In genomic region chr22:45805413-45805812, GRCh38 we compare ENCODE assay signal across 16 cellular contexts.
DNase-seq lines count a peak whose midpoint lies in the region; TF ChIP-seq lines count a peak whose summit lies in the region.
"Had no signal": no experiment of that assay in that cellular context is flagged by ENCODE, and none has a peak within 500 bp of the region (broad histone marks: within the 10 kb centered on the region; RNA-seq: fewer than 3 reads in every experiment).

No MANE protein-coding gene starts in this region.

- peak overlapping the region; percentile 53 for H3K4me2 ChIP-seq in GM23248 (ENCODE audit: unreplicated experiment)

- H2AFZ ChIP-seq in GM23248 = no peak overlapping the region

- peak overlapping the region; percentile 78 for H3K27ac ChIP-seq in GM23248
- peak overlapping the region; percentile 69 for H3K27ac ChIP-seq in SJSA1
- peak overlapping the region; percentile 40 to 75 (median 61) for H3K27ac ChIP-seq in esophagus squamous epithelium
- peak overlapping the region; percentile 67 for H3K27ac ChIP-seq in rectal smooth muscle tissue (ENCODE audit: low read depth, low read length)
- H3K27ac ChIP-seq: upper lobe of left lung had no signal

- H3K79me2 ChIP-seq in GM23248 (ENCODE audit: insufficient read depth) = peaks cover 54% of the 10 kb centered on the region

- H3K27me3 ChIP-seq in GM23248 (replicated peaks; ENCODE audit: insufficient read depth) (no peaks in the 10 kb centered on the region), SJSA1 (replicated peaks) (no peaks in the 10 kb centered on the region), esophagus squamous epithelium (no peaks in the 10 kb centered on the region), rectal smooth muscle tissue (ENCODE audit: control insufficient read depth, insufficient read depth, low read length) (no peaks in the 10 kb centered on the region)
- H3K27me3 ChIP-seq: upper lobe of left lung had no signal

- no peaks in the 10 kb centered on the region for H3K9me3 ChIP-seq in GM23248 (ENCODE audit: low read depth)
- no peaks in the 10 kb centered on the region for H3K9me3 ChIP-seq in SJSA1 (replicated peaks)
- H3K9me3 ChIP-seq in esophagus squamous epithelium = no peaks in the 10 kb centered on the region
- H3K9me3 ChIP-seq: upper lobe of left lung had no signal

- H3F3A ChIP-seq in GM23248 (ENCODE audit: insufficient read depth) = peaks cover 37% of the 10 kb centered on the region

- TF ChIP-seq CTCF in esophagus squamous epithelium (IDR thresholded peaks at IDR 0.05) = no peak

- peak overlapping the region; percentile 17; the same call in 1 of the 2 replicates for H3K9ac ChIP-seq in GM23248
- no peak overlapping the region for H3K9ac ChIP-seq in rectal smooth muscle tissue (ENCODE audit: low read length)

- WGBS in GM23248 (ENCODE audit: low coverage in 1 of 2, low lambda C conversion rate in 2 of 2, missing lambda C conversion rate in 2 of 2), 2 experiments = 14% methylated on average over 6 of the region's 6 CpGs
- 29 to 40% methylated on average over 6 of the region's 6 CpGs for WGBS in esophagus squamous epithelium, 2 donors

- H3K4me3 ChIP-seq in GM23248 = peak overlapping the region; percentile 34
- no peak overlapping the region for H3K4me3 ChIP-seq in SJSA1
- H3K4me3 ChIP-seq in esophagus squamous epithelium = no peak overlapping the region
- no peak overlapping the region for H3K4me3 ChIP-seq in rectal smooth muscle tissue (ENCODE audit: low read length)
- H3K4me3 ChIP-seq: upper lobe of left lung had no signal

- no peaks in the 10 kb centered on the region for H3K9me2 ChIP-seq in GM23248 (ENCODE audit: insufficient read depth)

- peak; percentile 58 for DNase-seq in GM23248
- no peak for DNase-seq in SJSA1 (ENCODE audit: low read depth in 1 of 2, low spot score in 2 of 2)
- no peak for DNase-seq in esophagus squamous epithelium (lab: John Stamatoyannopoulos, UW)
- DNase-seq in CD1c-positive myeloid dendritic cell (ENCODE audit: extremely low spot score) = no peak
- DNase-seq in NCI-H187 (lab: John Stamatoyannopoulos, UW) = no peak
- DNase-seq in NCI-H146 (lab: John Stamatoyannopoulos, UW) = no peak
- no peak for DNase-seq in NCI-H128 (lab: John Stamatoyannopoulos, UW; ENCODE audit: unreplicated experiment)
- DNase-seq: activated CD4-positive, alpha-beta T cell treated with anti-CD3 and anti-CD28 coated beads for 36 hours; activated CD8-positive, alpha-beta memory T cell treated with anti-CD3 and anti-CD28 coated beads, Interleukin-2, amount 50 U/mL, for 4 hours; aorta; C1 segment of cervical spinal cord; mesendoderm; NCI-H1694 treated with DMSO at 0.1 percent for 48 hours; stimulated activated naive CD8-positive, alpha-beta T cell treated with anti-CD3 and anti-CD28 coated beads, Interleukin-15, amount 100 ng/mL, for 72 hours; upper lobe of left lung had no signal

- no peak for TF ChIP-seq POLR2A in esophagus squamous epithelium (IDR thresholded peaks at IDR 0.05)

- H4K20me1 ChIP-seq in GM23248 (ENCODE audit: insufficient read depth) = no peaks in the 10 kb centered on the region; the same call in 1 of the 2 replicates

- in situ Hi-C loops in GM23248 (cut with MboI) = no loop called here

- H3K4me1 ChIP-seq in GM23248 (ENCODE audit: insufficient read depth) = peaks cover 30% of the 10 kb centered on the region
- peaks cover 46% of the 10 kb centered on the region for H3K4me1 ChIP-seq in SJSA1 (replicated peaks)
- peaks cover 6 to 28% (median 8%) of the 10 kb centered on the region in 3 donors for H3K4me1 ChIP-seq in esophagus squamous epithelium
- H3K4me1 ChIP-seq in rectal smooth muscle tissue (ENCODE audit: control insufficient read depth, insufficient read depth, low read length) = peaks cover 11% of the 10 kb centered on the region

- H3K36me3 ChIP-seq in GM23248 (ENCODE audit: low read depth) (peaks cover 18% of the 10 kb centered on the region; the same call in 1 of the 2 replicates), SJSA1 (peaks cover 46% of the 10 kb centered on the region), esophagus squamous epithelium (peaks cover 0 to 18% (median 0%) of the 10 kb centered on the region in 3 donors), rectal smooth muscle tissue (ENCODE audit: control insufficient read depth, insufficient read depth, low read length) (peaks cover 7% of the 10 kb centered on the region)

- intact Hi-C loops in esophagus squamous epithelium (cut with DNase I) = no loop called here
